Comparison of ENCODE assay signal across 17 cellular contexts in the genomic region with DNA sequence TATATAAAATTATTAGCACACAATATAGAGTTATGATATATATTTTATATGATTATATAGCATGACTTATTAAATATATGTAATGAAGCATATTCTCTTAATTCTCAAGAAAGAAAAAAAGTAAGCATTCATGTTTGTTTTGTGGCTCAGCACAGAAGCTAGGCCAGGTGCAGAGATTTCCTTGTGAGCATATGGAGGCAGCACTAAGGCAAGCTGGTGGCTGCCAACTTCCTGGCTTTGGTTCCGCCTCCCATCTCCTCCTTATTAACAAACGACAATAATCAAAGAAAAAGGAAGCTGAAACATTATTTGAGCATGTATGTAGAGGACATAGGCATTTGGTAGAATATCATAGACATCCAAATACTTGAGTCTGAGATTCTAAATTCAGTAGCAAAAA.
"Had no signal": no experiment of that assay in that cellular context is flagged by ENCODE, and none has a peak within 500 bp of the region (broad histone marks: within the 10 kb centered on the region; RNA-seq: fewer than 3 reads in every experiment).

No MANE protein-coding gene starts in this region.

- ATAC-seq: activated CD8-positive, alpha-beta memory T cell treated with anti-CD3 and anti-CD28 coated beads, Interleukin-2, amount 10 ng/mL, durations not matched to agents 7 days and 5 days; natural killer cell treated with Interleukin-12 subunit alpha and Interleukin-12 subunit beta and Interleukin-15 and Interleukin-18, amount 100 ng/mL, for 72 hours had no signal

- H3K4me3 ChIP-seq: heart right ventricle, left ventricle myocardium inferior, sigmoid colon, upper lobe of left lung had no signal

- H3K27ac Mint-ChIP-seq: activated CD8-positive, alpha-beta memory T cell treated with anti-CD3 and anti-CD28 coated beads, Interleukin-2, amount 10 ng/mL, durations not matched to agents 7 days and 5 days; activated naive CD8-positive, alpha-beta T cell; activated T-cell treated with anti-CD3 and anti-CD28 coated beads, Interleukin-2, amount 50 U/mL, for 24 hours; memory B cell; natural killer cell treated with Interleukin-12 subunit alpha and Interleukin-12 subunit beta and Interleukin-15 and Interleukin-18, amount 100 ng/mL, for 72 hours had no signal

- H3K4me3 Mint-ChIP-seq: activated CD8-positive, alpha-beta memory T cell treated with anti-CD3 and anti-CD28 coated beads, Interleukin-2, amount 10 ng/mL, durations not matched to agents 7 days and 5 days; activated naive CD8-positive, alpha-beta T cell; activated T-cell treated with anti-CD3 and anti-CD28 coated beads, Interleukin-2, amount 50 U/mL, for 24 hours; memory B cell; natural killer cell treated with Interleukin-12 subunit alpha and Interleukin-12 subunit beta and Interleukin-15 and Interleukin-18, amount 100 ng/mL, for 72 hours had no signal

- H3K9me3 Mint-ChIP-seq: activated T-cell treated with anti-CD3 and anti-CD28 coated beads, Interleukin-2, amount 50 U/mL, for 24 hours; memory B cell; natural killer cell treated with Interleukin-12 subunit alpha and Interleukin-12 subunit beta and Interleukin-15 and Interleukin-18, amount 100 ng/mL, for 72 hours had no signal

- H3K27me3 ChIP-seq: heart right ventricle, sigmoid colon, upper lobe of left lung had no signal

- H3K36me3 ChIP-seq: heart right ventricle, left ventricle myocardium inferior, sigmoid colon, upper lobe of left lung had no signal

- H3K27ac ChIP-seq: heart right ventricle, left ventricle myocardium inferior, sigmoid colon, upper lobe of left lung had no signal

- H3K36me3 Mint-ChIP-seq: activated CD8-positive, alpha-beta memory T cell treated with anti-CD3 and anti-CD28 coated beads, Interleukin-2, amount 10 ng/mL, durations not matched to agents 7 days and 5 days; activated naive CD8-positive, alpha-beta T cell; memory B cell; natural killer cell treated with Interleukin-12 subunit alpha and Interleukin-12 subunit beta and Interleukin-15 and Interleukin-18, amount 100 ng/mL, for 72 hours had no signal

- DNase-seq: activated CD4-positive, alpha-beta T cell treated with anti-CD3 and anti-CD28 coated beads, Interleukin-2, amount 50 U/mL, for 4 hours; activated CD4-positive, CD25-positive, alpha-beta regulatory T cell treated with anti-CD3 and anti-CD28 coated beads, Interleukin-2, amount 50 U/mL, for 72 hours; activated CD8-positive, alpha-beta memory T cell treated with anti-CD3 and anti-CD28 coated beads, Interleukin-2, amount 10 ng/mL, durations not matched to agents 7 days and 5 days; activated gamma-delta T cell; activated T-cell treated with anti-CD3 and anti-CD28 coated beads, Interleukin-2, amount 50 U/mL, for 24 hours; heart right ventricle; islet precursor cell; left ventricle myocardium inferior; occipital lobe; sigmoid colon; stimulated activated CD4-positive, alpha-beta T cell treated with anti-CD3 and anti-CD28 coated beads, Interleukin-12 subunit alpha, Interleukin-12 subunit beta, amount 100 ng/mL, for 4 hours; stimulated activated CD4-positive, alpha-beta T cell treated with anti-CD3 and anti-CD28 coated beads, Interleukin-2, amount 100 ng/mL, for 48 hours; stimulated activated naive CD4-positive, alpha-beta T cell treated with Interleukin-2 at 50 U/mL for 16 hours; upper lobe of left lung had no signal

- H3K9me3 ChIP-seq: heart right ventricle, left ventricle myocardium inferior, sigmoid colon, upper lobe of left lung had no signal

- H3K27me3 Mint-ChIP-seq: activated CD8-positive, alpha-beta memory T cell treated with anti-CD3 and anti-CD28 coated beads, Interleukin-2, amount 10 ng/mL, durations not matched to agents 7 days and 5 days; activated naive CD8-positive, alpha-beta T cell; activated T-cell treated with anti-CD3 and anti-CD28 coated beads, Interleukin-2, amount 50 U/mL, for 24 hours; memory B cell; natural killer cell treated with Interleukin-12 subunit alpha and Interleukin-12 subunit beta and Interleukin-15 and Interleukin-18, amount 100 ng/mL, for 72 hours had no signal
